ENCODE assay signal across 1 cellular context in the genomic region with DNA sequence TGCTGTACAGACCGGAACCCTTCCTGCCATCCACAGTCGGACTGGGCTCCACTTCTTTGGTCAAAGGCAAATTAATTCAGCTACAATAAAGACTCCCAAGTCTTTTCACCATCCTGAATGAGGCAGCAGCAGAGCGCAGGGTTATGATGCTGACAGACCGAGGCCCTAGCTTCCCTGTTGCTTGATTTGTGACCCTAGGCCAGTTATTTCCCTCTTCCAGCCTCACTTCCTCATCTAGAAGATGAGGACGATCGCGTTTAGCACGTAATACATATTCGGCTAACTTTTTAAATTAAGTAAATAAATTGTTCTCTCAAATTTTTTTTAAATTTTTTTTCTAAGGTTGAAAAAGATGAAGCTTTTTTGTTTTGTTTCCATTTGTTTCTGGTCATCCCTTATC.
TF ChIP-seq lines count a peak whose summit lies in the region.

No MANE protein-coding gene starts in this region.

TF ChIP-seq in GM23338, 12 proteins besides CTCF, POLR2A, EP300 and RAD21 (continued from another document):
- TF ChIP-seq, protein P1, sequence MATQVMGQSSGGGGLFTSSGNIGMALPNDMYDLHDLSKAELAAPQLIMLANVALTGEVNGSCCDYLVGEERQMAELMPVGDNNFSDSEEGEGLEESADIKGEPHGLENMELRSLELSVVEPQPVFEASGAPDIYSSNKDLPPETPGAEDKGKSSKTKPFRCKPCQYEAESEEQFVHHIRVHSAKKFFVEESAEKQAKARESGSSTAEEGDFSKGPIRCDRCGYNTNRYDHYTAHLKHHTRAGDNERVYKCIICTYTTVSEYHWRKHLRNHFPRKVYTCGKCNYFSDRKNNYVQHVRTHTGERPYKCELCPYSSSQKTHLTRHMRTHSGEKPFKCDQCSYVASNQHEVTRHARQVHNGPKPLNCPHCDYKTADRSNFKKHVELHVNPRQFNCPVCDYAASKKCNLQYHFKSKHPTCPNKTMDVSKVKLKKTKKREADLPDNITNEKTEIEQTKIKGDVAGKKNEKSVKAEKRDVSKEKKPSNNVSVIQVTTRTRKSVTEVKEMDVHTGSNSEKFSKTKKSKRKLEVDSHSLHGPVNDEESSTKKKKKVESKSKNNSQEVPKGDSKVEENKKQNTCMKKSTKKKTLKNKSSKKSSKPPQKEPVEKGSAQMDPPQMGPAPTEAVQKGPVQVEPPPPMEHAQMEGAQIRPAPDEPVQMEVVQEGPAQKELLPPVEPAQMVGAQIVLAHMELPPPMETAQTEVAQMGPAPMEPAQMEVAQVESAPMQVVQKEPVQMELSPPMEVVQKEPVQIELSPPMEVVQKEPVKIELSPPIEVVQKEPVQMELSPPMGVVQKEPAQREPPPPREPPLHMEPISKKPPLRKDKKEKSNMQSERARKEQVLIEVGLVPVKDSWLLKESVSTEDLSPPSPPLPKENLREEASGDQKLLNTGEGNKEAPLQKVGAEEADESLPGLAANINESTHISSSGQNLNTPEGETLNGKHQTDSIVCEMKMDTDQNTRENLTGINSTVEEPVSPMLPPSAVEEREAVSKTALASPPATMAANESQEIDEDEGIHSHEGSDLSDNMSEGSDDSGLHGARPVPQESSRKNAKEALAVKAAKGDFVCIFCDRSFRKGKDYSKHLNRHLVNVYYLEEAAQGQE (IDR thresholded peaks at IDR 0.05; ENCODE audit: unreplicated experiment): no peak
- TF ChIP-seq POLR2AphosphoS5 (IDR thresholded peaks at IDR 0.05; ENCODE audit: low read depth) (no peak), ZNF114 (CRISPR knock-in tag; IDR thresholded peaks at IDR 0.05) (no peak), CREB1 (CRISPR knock-in tag; IDR thresholded peaks at IDR 0.05; ENCODE audit: low read depth) (no peak), STAT1 (IDR thresholded peaks at IDR 0.05; ENCODE audit: unreplicated experiment) (no peak)
- TF ChIP-seq, protein P2, sequence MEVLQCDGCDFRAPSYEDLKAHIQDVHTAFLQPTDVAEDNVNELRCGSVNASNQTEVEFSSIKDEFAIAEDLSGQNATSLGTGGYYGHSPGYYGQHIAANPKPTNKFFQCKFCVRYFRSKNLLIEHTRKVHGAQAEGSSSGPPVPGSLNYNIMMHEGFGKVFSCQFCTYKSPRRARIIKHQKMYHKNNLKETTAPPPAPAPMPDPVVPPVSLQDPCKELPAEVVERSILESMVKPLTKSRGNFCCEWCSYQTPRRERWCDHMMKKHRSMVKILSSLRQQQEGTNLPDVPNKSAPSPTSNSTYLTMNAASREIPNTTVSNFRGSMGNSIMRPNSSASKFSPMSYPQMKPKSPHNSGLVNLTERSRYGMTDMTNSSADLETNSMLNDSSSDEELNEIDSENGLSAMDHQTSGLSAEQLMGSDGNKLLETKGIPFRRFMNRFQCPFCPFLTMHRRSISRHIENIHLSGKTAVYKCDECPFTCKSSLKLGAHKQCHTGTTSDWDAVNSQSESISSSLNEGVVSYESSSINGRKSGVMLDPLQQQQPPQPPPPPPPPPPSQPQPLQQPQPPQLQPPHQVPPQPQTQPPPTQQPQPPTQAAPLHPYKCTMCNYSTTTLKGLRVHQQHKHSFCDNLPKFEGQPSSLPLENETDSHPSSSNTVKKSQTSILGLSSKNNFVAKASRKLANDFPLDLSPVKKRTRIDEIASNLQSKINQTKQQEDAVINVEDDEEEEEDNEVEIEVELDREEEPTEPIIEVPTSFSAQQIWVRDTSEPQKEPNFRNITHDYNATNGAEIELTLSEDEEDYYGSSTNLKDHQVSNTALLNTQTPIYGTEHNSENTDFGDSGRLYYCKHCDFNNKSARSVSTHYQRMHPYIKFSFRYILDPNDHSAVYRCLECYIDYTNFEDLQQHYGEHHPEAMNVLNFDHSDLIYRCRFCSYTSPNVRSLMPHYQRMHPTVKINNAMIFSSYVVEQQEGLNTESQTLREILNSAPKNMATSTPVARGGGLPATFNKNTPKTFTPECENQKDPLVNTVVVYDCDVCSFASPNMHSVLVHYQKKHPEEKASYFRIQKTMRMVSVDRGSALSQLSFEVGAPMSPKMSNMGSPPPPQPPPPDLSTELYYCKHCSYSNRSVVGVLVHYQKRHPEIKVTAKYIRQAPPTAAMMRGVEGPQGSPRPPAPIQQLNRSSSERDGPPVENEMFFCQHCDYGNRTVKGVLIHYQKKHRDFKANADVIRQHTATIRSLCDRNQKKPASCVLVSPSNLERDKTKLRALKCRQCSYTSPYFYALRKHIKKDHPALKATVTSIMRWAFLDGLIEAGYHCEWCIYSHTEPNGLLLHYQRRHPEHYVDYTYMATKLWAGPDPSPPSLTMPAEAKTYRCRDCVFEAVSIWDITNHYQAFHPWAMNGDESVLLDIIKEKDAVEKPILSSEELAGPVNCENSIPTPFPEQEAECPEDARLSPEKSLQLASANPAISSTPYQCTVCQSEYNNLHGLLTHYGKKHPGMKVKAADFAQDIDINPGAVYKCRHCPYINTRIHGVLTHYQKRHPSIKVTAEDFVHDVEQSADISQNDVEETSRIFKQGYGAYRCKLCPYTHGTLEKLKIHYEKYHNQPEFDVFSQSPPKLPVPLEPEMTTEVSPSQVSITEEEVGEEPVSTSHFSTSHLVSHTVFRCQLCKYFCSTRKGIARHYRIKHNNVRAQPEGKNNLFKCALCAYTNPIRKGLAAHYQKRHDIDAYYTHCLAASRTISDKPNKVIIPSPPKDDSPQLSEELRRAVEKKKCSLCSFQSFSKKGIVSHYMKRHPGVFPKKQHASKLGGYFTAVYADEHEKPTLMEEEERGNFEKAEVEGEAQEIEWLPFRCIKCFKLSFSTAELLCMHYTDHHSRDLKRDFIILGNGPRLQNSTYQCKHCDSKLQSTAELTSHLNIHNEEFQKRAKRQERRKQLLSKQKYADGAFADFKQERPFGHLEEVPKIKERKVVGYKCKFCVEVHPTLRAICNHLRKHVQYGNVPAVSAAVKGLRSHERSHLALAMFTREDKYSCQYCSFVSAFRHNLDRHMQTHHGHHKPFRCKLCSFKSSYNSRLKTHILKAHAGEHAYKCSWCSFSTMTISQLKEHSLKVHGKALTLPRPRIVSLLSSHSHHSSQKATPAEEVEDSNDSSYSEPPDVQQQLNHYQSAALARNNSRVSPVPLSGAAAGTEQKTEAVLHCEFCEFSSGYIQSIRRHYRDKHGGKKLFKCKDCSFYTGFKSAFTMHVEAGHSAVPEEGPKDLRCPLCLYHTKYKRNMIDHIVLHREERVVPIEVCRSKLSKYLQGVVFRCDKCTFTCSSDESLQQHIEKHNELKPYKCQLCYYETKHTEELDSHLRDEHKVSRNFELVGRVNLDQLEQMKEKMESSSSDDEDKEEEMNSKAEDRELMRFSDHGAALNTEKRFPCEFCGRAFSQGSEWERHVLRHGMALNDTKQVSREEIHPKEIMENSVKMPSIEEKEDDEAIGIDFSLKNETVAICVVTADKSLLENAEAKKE (CRISPR knock-in tag; IDR thresholded peaks at IDR 0.05): no peak
